ENCODE assay signal across 7 cellular contexts in the genomic region with DNA sequence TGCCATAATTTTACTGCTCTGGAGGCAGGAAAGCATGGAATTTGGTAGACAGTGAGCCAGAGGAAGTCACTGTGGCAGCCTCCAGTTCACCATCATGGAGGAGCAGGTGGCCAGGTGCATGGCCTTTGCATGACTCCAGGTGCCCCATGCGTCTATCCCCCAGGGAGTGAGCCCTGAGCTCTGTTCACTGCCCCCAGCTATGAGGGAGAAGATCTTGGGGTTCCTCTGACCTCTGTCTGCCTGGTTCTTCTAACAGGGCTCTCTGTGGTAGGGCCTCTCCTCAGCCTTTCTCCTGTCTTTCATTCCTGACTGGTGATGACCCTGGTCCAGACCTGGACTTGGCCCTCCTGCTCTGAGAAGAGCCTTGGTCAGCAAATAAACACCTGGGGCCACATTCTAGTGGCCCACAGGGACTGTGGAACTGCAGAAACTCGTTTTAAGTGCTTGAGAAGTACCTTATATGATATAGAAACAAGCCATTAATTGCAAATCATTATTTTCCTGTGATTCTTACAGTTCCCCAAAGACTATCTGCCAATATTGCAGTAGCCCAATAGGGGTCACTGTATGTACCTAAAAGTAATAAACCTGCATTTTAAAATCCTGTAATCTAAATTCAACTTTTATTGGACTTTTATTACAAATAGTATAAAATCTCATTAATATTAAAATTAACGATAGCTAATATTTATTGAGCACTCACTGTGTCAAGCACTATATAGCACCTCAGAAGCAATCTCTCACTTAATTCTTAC.
DNase-seq lines count a peak whose midpoint lies in the region; ATAC-seq, FAIRE-seq and TF ChIP-seq lines count a peak whose summit lies in the region.

No MANE protein-coding gene starts in this region.

- H3K4me1 Mint-ChIP-seq in T-helper 17 cell: peaks cover 2% of the 10 kb centered on the region

- TF ChIP-seq CTCF in GM12873 (IDR thresholded peaks at IDR 0.05; ENCODE audit: insufficient read depth, low read depth, low read length, missing control alignments): peak; percentile 16

- peak; percentile 19 for DNase-seq in NCI-H446 treated with DMSO at 0.1 percent for 48 hours (lab: John Stamatoyannopoulos, UW)
- peak; percentile 35 for DNase-seq in posterior vena cava (ENCODE audit: low spot score)
- DNase-seq in T-helper 17 cell: no peak

- ATAC-seq in T-helper 17 cell (no peak), HG03520 (IDR thresholded peaks at IDR 0.05; ENCODE audit: unreplicated experiment) (no peak), HG02981 (IDR thresholded peaks at IDR 0.05; ENCODE audit: unreplicated experiment) (no peak)

- peak; percentile 72 for FAIRE-seq in endometrium (lab: Jason Lieb, UNC)

- intact Hi-C loops in posterior vena cava (cut with DNase I): no loop called here

- H3K27ac Mint-ChIP-seq in T-helper 17 cell: no peak overlapping the region

- no peaks in the 10 kb centered on the region for H3K9me3 ChIP-seq in T-helper 17 cell (ENCODE audit: control insufficient read depth, low read length, poor library complexity, severe bottlenecking)

- H3K36me3 Mint-ChIP-seq in T-helper 17 cell (ENCODE audit: low read depth): peaks cover 5% of the 10 kb centered on the region

- H3K27me3 Mint-ChIP-seq in T-helper 17 cell: peaks cover 45% of the 10 kb centered on the region

- H3K4me3 Mint-ChIP-seq in T-helper 17 cell: no peak overlapping the region

Comparison
In these comparisons a context has a peak if more than half of its experiments do, and no peak if none do; other contexts are left out.
1. DNase-seq: peak in NCI-H446 treated with DMSO at 0.1 percent for 48 hours (single experiment) and posterior vena cava (single experiment); none in T-helper 17 cell (0 of 3).